Comparison of ENCODE assay signal across 8 cellular contexts in the genomic region with DNA sequence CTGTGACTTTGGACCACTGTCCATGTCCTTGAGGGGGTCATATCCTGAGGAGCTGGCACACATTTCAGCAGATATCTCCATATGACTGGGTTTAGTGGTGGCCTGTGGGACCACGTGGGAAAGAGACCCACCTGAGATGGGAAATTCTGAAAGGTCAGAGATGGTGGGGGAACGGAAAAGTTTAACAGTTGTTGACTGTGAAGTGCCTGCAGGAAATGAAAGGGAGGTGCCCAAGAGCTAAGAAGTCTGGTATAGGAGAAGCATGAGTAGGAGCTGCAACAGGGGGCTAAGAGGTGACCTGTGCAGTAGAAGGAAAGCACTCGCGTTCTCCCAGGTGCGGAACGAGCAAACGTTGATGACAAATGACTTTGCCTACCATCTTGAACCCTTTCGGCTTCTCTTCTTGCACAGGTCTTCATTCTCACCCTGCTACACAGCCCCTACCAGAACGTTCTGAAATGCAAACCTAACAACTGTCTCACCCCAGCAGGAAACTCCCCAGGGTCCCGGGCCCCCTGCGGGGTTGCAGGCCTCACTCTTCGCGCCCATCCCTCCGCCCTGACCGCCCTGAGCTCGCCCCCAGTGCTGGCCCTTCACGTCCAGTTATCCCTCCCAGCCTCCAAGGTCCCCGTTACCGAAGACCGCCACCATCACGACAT. TPM values are rescaled to one million over a fixed set of nuclear protein-coding genes. Genes with fewer than 3 reads are reported as not detected.
A peak's percentile ranks its signal among the peaks of the same experiment; 100 is the strongest.
DNase-seq lines count a peak whose midpoint lies in the region; ATAC-seq and TF ChIP-seq lines count a peak whose summit lies in the region.

No MANE protein-coding gene starts in this region.

- H3K9me3 ChIP-seq in suprapubic skin: no peaks in the 10 kb centered on the region

- H3K27me3 Mint-ChIP-seq in activated naive CD8-positive, alpha-beta T cell treated with anti-CD3 and anti-CD28 coated beads, Interleukin-2, amount 10 ng/mL, durations not matched to agents 7 days and 5 days: no peaks in the 10 kb centered on the region

- WGBS in suprapubic skin: 26% methylated on average over 17 of the region's 21 CpGs

- no peak for TF ChIP-seq POLR2A in suprapubic skin (IDR thresholded peaks at IDR 0.05)

- TF ChIP-seq EP300 in suprapubic skin (IDR thresholded peaks at IDR 0.05): no peak

- H3K27me3 ChIP-seq in layer of hippocampus (ENCODE audit: control insufficient read depth, insufficient read depth, low read length) (no peaks in the 10 kb centered on the region), suprapubic skin (no peaks in the 10 kb centered on the region)

- no peaks in the 10 kb centered on the region for H3K36me3 ChIP-seq in suprapubic skin

- peak; percentile 10 for DNase-seq in NOMO-1 treated with DMSO at 0.1 percent for 48 hours (lab: John Stamatoyannopoulos, UW; ENCODE audit: unreplicated experiment)
- DNase-seq in NOMO-1 (lab: John Stamatoyannopoulos, UW; ENCODE audit: unreplicated experiment in 2 of 2): no peak
- peak; percentile 40 for DNase-seq in activated naive CD8-positive, alpha-beta T cell treated with anti-CD3 and anti-CD28 coated beads, Interleukin-2, amount 10 ng/mL, durations not matched to agents 7 days and 5 days
- DNase-seq in suprapubic skin (ENCODE audit: low spot score in 2 of 2): no peak
- DNase-seq in NCI-H187 treated with DMSO at 0.1 percent for 48 hours (lab: John Stamatoyannopoulos, UW): no peak
- no peak for DNase-seq in NK-92 treated with Interleukin-12 subunit alpha and Interleukin-12 subunit beta, amount 100 ng/mL, for 24 hours (lab: John Stamatoyannopoulos, UW)
- no peak for DNase-seq in NCI-H128 (lab: John Stamatoyannopoulos, UW; ENCODE audit: unreplicated experiment)

- POLR2A ChIA-PET in activated naive CD8-positive, alpha-beta T cell treated with anti-CD3 and anti-CD28 coated beads, Interleukin-2, amount 10 ng/mL, durations not matched to agents 7 days and 5 days (lab: Charles Lee): interaction anchor here (1.3 to 1.6 kb wide), 6 partner anchors 25 to 92 kb away, joined by 3 to 5 read pairs (median 4); no protein-coding TSS in a partner anchor

- H3K36me3 Mint-ChIP-seq in activated naive CD8-positive, alpha-beta T cell treated with anti-CD3 and anti-CD28 coated beads, Interleukin-2, amount 10 ng/mL, durations not matched to agents 7 days and 5 days: peaks cover 3% of the 10 kb centered on the region

- TF ChIP-seq CTCF in suprapubic skin (IDR thresholded peaks at IDR 0.05): no peak

- H3K4me1 Mint-ChIP-seq in activated naive CD8-positive, alpha-beta T cell treated with anti-CD3 and anti-CD28 coated beads, Interleukin-2, amount 10 ng/mL, durations not matched to agents 7 days and 5 days: peaks cover 21% of the 10 kb centered on the region

- H3K27ac ChIP-seq in layer of hippocampus (ENCODE audit: low read depth, low read length) (peak overlapping the region; percentile 90), suprapubic skin (no peak overlapping the region)

- H3K27ac Mint-ChIP-seq in activated naive CD8-positive, alpha-beta T cell treated with anti-CD3 and anti-CD28 coated beads, Interleukin-2, amount 10 ng/mL, durations not matched to agents 7 days and 5 days: peak overlapping the region; percentile 97

- ATAC-seq in activated naive CD8-positive, alpha-beta T cell treated with anti-CD3 and anti-CD28 coated beads, Interleukin-2, amount 10 ng/mL, durations not matched to agents 7 days and 5 days (ENCODE audit: low read depth): no peak

- H3K4me1 ChIP-seq in suprapubic skin: peaks cover 13% of the 10 kb centered on the region

- no peaks in the 10 kb centered on the region for H3K9me3 Mint-ChIP-seq in activated naive CD8-positive, alpha-beta T cell treated with anti-CD3 and anti-CD28 coated beads, Interleukin-2, amount 10 ng/mL, durations not matched to agents 7 days and 5 days

- H3K4me3 ChIP-seq in suprapubic skin: peak overlapping the region; percentile 59

- H3K4me3 Mint-ChIP-seq in activated naive CD8-positive, alpha-beta T cell treated with anti-CD3 and anti-CD28 coated beads, Interleukin-2, amount 10 ng/mL, durations not matched to agents 7 days and 5 days: peak overlapping the region; percentile 98

RNA-seq across cellular contexts. Expression of a gene that starts 9.8 kb away (rescaled TPM):
- total RNA-seq in activated naive CD8-positive, alpha-beta T cell treated with anti-CD3 and anti-CD28 coated beads, Interleukin-2, amount 10 ng/mL, durations not matched to agents 7 days and 5 days: not detected
- total RNA-seq in suprapubic skin: not detected

RNA-seq across cellular contexts. Expression of a gene that starts 47.3 kb away (rescaled TPM):
- total RNA-seq in activated naive CD8-positive, alpha-beta T cell treated with anti-CD3 and anti-CD28 coated beads, Interleukin-2, amount 10 ng/mL, durations not matched to agents 7 days and 5 days: 100 to 1,000 TPM; 347 to 351 TPM
- 100 to 1,000 TPM; 180 to 248 (median 217) TPM for total RNA-seq in suprapubic skin

Comparison
In these comparisons a context has a peak if more than half of its experiments do, and no peak if none do; other contexts are left out.
1. DNase-seq: peak in NOMO-1 treated with DMSO at 0.1 percent for 48 hours (single experiment) and activated naive CD8-positive, alpha-beta T cell treated with anti-CD3 and anti-CD28 coated beads, Interleukin-2, amount 10 ng/mL, durations not matched to agents 7 days and 5 days (single experiment); none in NOMO-1 (0 of 2), suprapubic skin (0 of 2), NCI-H187 treated with DMSO at 0.1 percent for 48 hours (single experiment), NK-92 treated with Interleukin-12 subunit alpha and Interleukin-12 subunit beta, amount 100 ng/mL, for 24 hours (single experiment) and NCI-H128 (single experiment).